1 cellular context compared by ENCODE assay signal in genomic region chr1:40978886-40979240, GRCh38.
TF ChIP-seq lines count a peak whose summit lies in the region.

No MANE protein-coding gene starts in this region.

TF ChIP-seq in endothelial cell of umbilical vein, 7 proteins besides CTCF, POLR2A, EP300 and RAD21 (continued from another document):
- TF ChIP-seq MAX (IDR thresholded peaks at IDR 0.05; ENCODE audit: insufficient read depth, insufficient read length) (no peak), FOS (IDR thresholded peaks at IDR 0.05; ENCODE audit: borderline replicate concordance, insufficient read depth, low read length) (no peak), GATA2 (IDR thresholded peaks at IDR 0.05; ENCODE audit: insufficient read depth, insufficient read length, low read depth, low read length) (no peak), EZH2 (IDR thresholded peaks at IDR 0.05; ENCODE audit: borderline replicate concordance, low read depth, low read length, severe bottlenecking) (no peak)
